9 cellular contexts compared by ENCODE assay signal in genomic region chr17:82272495-82273326, GRCh38. TPM values are rescaled to one million over a fixed set of nuclear protein-coding genes. Genes with fewer than 3 reads are reported as not detected.
A peak's percentile ranks its signal among the peaks of the same experiment; 100 is the strongest.
DNase-seq lines count a peak whose midpoint lies in the region; ATAC-seq, FAIRE-seq and TF ChIP-seq lines count a peak whose summit lies in the region.
"Had no signal": no experiment of that assay in that cellular context is flagged by ENCODE, and none has a peak within 500 bp of the region (broad histone marks: within the 10 kb centered on the region; RNA-seq: fewer than 3 reads in every experiment).

No MANE protein-coding gene starts in this region.

- ATAC-seq in HG02798 (IDR thresholded peaks at IDR 0.05; ENCODE audit: poor library complexity, unreplicated experiment) (peak; percentile 5), left colon (peak; percentile 37), HG02763 (IDR thresholded peaks at IDR 0.05; ENCODE audit: unreplicated experiment) (no peak)
- ATAC-seq in stimulated activated effector memory CD8-positive, alpha-beta T cell treated with anti-CD3 and anti-CD28 coated beads, Interleukin-12 subunit alpha, Interleukin-12 subunit beta, amount 100 ng/mL, for 72 hours: peak; percentile 40

- intact Hi-C loops in left colon (cut with DNase I, micrococcal nuclease): no loop called here

- H3K36me3 ChIP-seq in bronchial epithelial cell (ENCODE audit: control insufficient read depth, insufficient read depth, low read length): peaks cover 11% of the 10 kb centered on the region

- H3K4me3 Mint-ChIP-seq in stimulated activated effector memory CD8-positive, alpha-beta T cell treated with anti-CD3 and anti-CD28 coated beads, Interleukin-12 subunit alpha, Interleukin-12 subunit beta, amount 100 ng/mL, for 72 hours: peak overlapping the region; percentile 84

- DNase-seq in COLO668 (lab: John Stamatoyannopoulos, UW; ENCODE audit: unreplicated experiment): peak; percentile 15
- DNase-seq in T-helper 22 cell (ENCODE audit: low read depth): peak; percentile 25
- no peak for DNase-seq in bronchial epithelial cell (ENCODE audit: low read depth)
- peak in 1 of 2 donors; percentile 65 for DNase-seq in left colon
- peak in 1 of 2 donors; percentile 65 for DNase-seq in stimulated activated effector memory CD8-positive, alpha-beta T cell treated with anti-CD3 and anti-CD28 coated beads, Interleukin-12 subunit alpha, Interleukin-12 subunit beta, amount 100 ng/mL, for 72 hours (ENCODE audit: low spot score in 2 of 2)
- DNase-seq in hippocampal formation (lab: John Stamatoyannopoulos, UW): no peak

- no peak for TF ChIP-seq CTCF in bronchial epithelial cell (IDR thresholded peaks at IDR 0.05; ENCODE audit: insufficient read depth, low read length, severe bottlenecking)

- H3K27me3 ChIP-seq in bronchial epithelial cell (ENCODE audit: control insufficient read depth, insufficient read depth, low read length): no peaks in the 10 kb centered on the region

- peak overlapping the region; percentile 84 for H3K4me3 ChIP-seq in bronchial epithelial cell (ENCODE audit: low read depth, low read length)

- H3K4me1 Mint-ChIP-seq in stimulated activated effector memory CD8-positive, alpha-beta T cell treated with anti-CD3 and anti-CD28 coated beads, Interleukin-12 subunit alpha, Interleukin-12 subunit beta, amount 100 ng/mL, for 72 hours: peaks cover 57% of the 10 kb centered on the region

- no peaks in the 10 kb centered on the region for H3K9me3 Mint-ChIP-seq in stimulated activated effector memory CD8-positive, alpha-beta T cell treated with anti-CD3 and anti-CD28 coated beads, Interleukin-12 subunit alpha, Interleukin-12 subunit beta, amount 100 ng/mL, for 72 hours

- no peak for FAIRE-seq in bronchial epithelial cell (lab: Jason Lieb, UNC)

- H3K36me3 Mint-ChIP-seq in stimulated activated effector memory CD8-positive, alpha-beta T cell treated with anti-CD3 and anti-CD28 coated beads, Interleukin-12 subunit alpha, Interleukin-12 subunit beta, amount 100 ng/mL, for 72 hours: peaks cover 56% of the 10 kb centered on the region

- H3K27ac Mint-ChIP-seq in stimulated activated effector memory CD8-positive, alpha-beta T cell treated with anti-CD3 and anti-CD28 coated beads, Interleukin-12 subunit alpha, Interleukin-12 subunit beta, amount 100 ng/mL, for 72 hours: peak overlapping the region; percentile 99

RNA-seq across cellular contexts. Expression of gene CSNK1D, which starts 0.8 kb away (rescaled TPM):
- total RNA-seq in bronchial epithelial cell (64.9 and 72.4 TPM in 2 replicates), left colon (100 to 1,000 TPM; 165 to 166 TPM)

RNA-seq across cellular contexts. Expression of gene SLC16A3, which starts 43.9 kb away (rescaled TPM):
- total RNA-seq in bronchial epithelial cell: 162 and 205 TPM in 2 replicates
- total RNA-seq in left colon: 100 to 1,000 TPM; 112 to 168 TPM

RNA-seq across cellular contexts. Expression of gene CD7, which starts 44.7 kb away (rescaled TPM):
- not detected in 2 replicates for total RNA-seq in bronchial epithelial cell
- total RNA-seq in left colon: 10 to 100 TPM in 1 of 2 donors, 1 to 10 TPM in 1; 5.2 to 10.0 TPM
- total RNA-seq: HT1080 had no signal

Comparison
In these comparisons a context has a peak if more than half of its experiments do, and no peak if none do; other contexts are left out.
1. DNase-seq: peak in COLO668 (single experiment) and T-helper 22 cell (single experiment); none in bronchial epithelial cell (single experiment) and hippocampal formation (0 of 2).